23 cellular contexts compared by ENCODE assay signal in genomic region chr9:34512131-34513078, GRCh38. TPM values are rescaled to one million over a fixed set of nuclear protein-coding genes. Genes with fewer than 3 reads are reported as not detected.
DNase-seq lines count a peak whose midpoint lies in the region; ATAC-seq, FAIRE-seq and TF ChIP-seq lines count a peak whose summit lies in the region.
"Had no signal": no experiment of that assay in that cellular context is flagged by ENCODE, and none has a peak within 500 bp of the region (broad histone marks: within the 10 kb centered on the region; RNA-seq: fewer than 3 reads in every experiment).

No MANE protein-coding gene starts in this region.

- H3K27ac ChIP-seq in right lobe of liver: peak overlapping the region in 1 of 3 donors; percentile 56
- no peak overlapping the region for H3K27ac ChIP-seq in upper lobe of right lung
- H3K27ac ChIP-seq: A549, left ventricle myocardium inferior, vagina had no signal

- H3K9me3 ChIP-seq in right lobe of liver (no peaks in the 10 kb centered on the region), upper lobe of right lung (no peaks in the 10 kb centered on the region)
- H3K9me3 ChIP-seq: A549, left ventricle myocardium inferior, stomach, vagina had no signal

- H3K36me3 ChIP-seq in bronchial epithelial cell (ENCODE audit: control insufficient read depth, insufficient read depth, low read length): no peaks in the 10 kb centered on the region
- no peaks in the 10 kb centered on the region for H3K36me3 ChIP-seq in right lobe of liver
- no peaks in the 10 kb centered on the region for H3K36me3 ChIP-seq in upper lobe of right lung
- H3K36me3 ChIP-seq: left ventricle myocardium inferior, stomach, vagina had no signal

- H3K4me3 Mint-ChIP-seq in activated naive CD4-positive, alpha-beta T cell treated with anti-CD3 and anti-CD28 coated beads for 36 hours: no peak overlapping the region
- H3K4me3 Mint-ChIP-seq: activated naive CD8-positive, alpha-beta T cell treated with anti-CD3 and anti-CD28 coated beads, Interleukin-2, amount 10 ng/mL, durations not matched to agents 7 days and 5 days; naive B cell had no signal

- H3K9me3 Mint-ChIP-seq in activated naive CD4-positive, alpha-beta T cell treated with anti-CD3 and anti-CD28 coated beads for 36 hours: no peaks in the 10 kb centered on the region
- H3K9me3 Mint-ChIP-seq in activated naive CD4-positive, alpha-beta T cell treated with anti-CD3 and anti-CD28 coated beads, Interleukin-2, amount 50 U/mL, for 72 hours: no peaks in the 10 kb centered on the region
- H3K9me3 Mint-ChIP-seq: activated naive CD8-positive, alpha-beta T cell treated with anti-CD3 and anti-CD28 coated beads, Interleukin-2, amount 10 ng/mL, durations not matched to agents 7 days and 5 days; naive B cell had no signal

- no peaks in the 10 kb centered on the region for H3K27me3 Mint-ChIP-seq in activated naive CD4-positive, alpha-beta T cell treated with anti-CD3 and anti-CD28 coated beads for 36 hours (ENCODE audit: low read depth)

- no peak for DNase-seq in activated naive CD4-positive, alpha-beta T cell treated with anti-CD3 and anti-CD28 coated beads for 36 hours
- no peak for DNase-seq in activated naive CD4-positive, alpha-beta T cell treated with anti-CD3 and anti-CD28 coated beads, Interleukin-2, amount 50 U/mL, for 72 hours (ENCODE audit: low spot score in 2 of 2)
- no peak for DNase-seq in bronchial epithelial cell (ENCODE audit: low read depth)
- peak in 1 of 3 donors; percentile 55 for DNase-seq in right lobe of liver
- no peak for DNase-seq in upper lobe of right lung
- no peak for DNase-seq in SIG-M5 (lab: John Stamatoyannopoulos, UW)
- DNase-seq in T1000 (lab: John Stamatoyannopoulos, UW): no peak
- DNase-seq: activated CD4-positive, alpha-beta T cell treated with anti-CD3 and anti-CD28 coated beads for 48 hours; activated naive CD8-positive, alpha-beta T cell treated with anti-CD3 and anti-CD28 coated beads, Interleukin-2, amount 10 ng/mL, durations not matched to agents 7 days and 5 days; activated T-cell treated with anti-CD3 and anti-CD28 coated beads, Interleukin-2, amount 50 U/mL, for 1 hour; effector CD8-positive, alpha-beta T cell; EL; left ventricle myocardium inferior; naive B cell; NCI-H2227 treated with DMSO at 0.1 percent for 48 hours; NK-92 treated with Interleukin-12 subunit alpha and Interleukin-12 subunit beta, amount 100 ng/mL, for 24 hours; stomach had no signal

- no peak overlapping the region for H3K4me3 ChIP-seq in bronchial epithelial cell (ENCODE audit: low read depth, low read length)
- H3K4me3 ChIP-seq in right lobe of liver: no peak overlapping the region
- no peak overlapping the region for H3K4me3 ChIP-seq in upper lobe of right lung
- H3K4me3 ChIP-seq: A549, left ventricle myocardium inferior, stomach, vagina had no signal

- H3K4me1 ChIP-seq in right lobe of liver (peaks cover 0 to 14% (median 4%) of the 10 kb centered on the region in 4 donors), upper lobe of right lung (no peaks in the 10 kb centered on the region)
- H3K4me1 ChIP-seq: A549, left ventricle myocardium inferior, vagina had no signal

- ATAC-seq in activated naive CD4-positive, alpha-beta T cell treated with anti-CD3 and anti-CD28 coated beads, Interleukin-2, amount 50 U/mL, for 72 hours: no peak
- ATAC-seq in right lobe of liver (peak; percentile 85 to 91 (median 88)), upper lobe of right lung (peak; percentile 40), GM19035 (IDR thresholded peaks at IDR 0.05; ENCODE audit: unreplicated experiment) (no peak)

- peak; percentile 90 for FAIRE-seq in bronchial epithelial cell (lab: Jason Lieb, UNC)
- FAIRE-seq: A549, H54 had no signal

- no peaks in the 10 kb centered on the region for H3K36me3 Mint-ChIP-seq in activated naive CD4-positive, alpha-beta T cell treated with anti-CD3 and anti-CD28 coated beads for 36 hours (ENCODE audit: low read depth)
- no peaks in the 10 kb centered on the region for H3K36me3 Mint-ChIP-seq in activated naive CD4-positive, alpha-beta T cell treated with anti-CD3 and anti-CD28 coated beads, Interleukin-2, amount 50 U/mL, for 72 hours
- H3K36me3 Mint-ChIP-seq: activated naive CD8-positive, alpha-beta T cell treated with anti-CD3 and anti-CD28 coated beads, Interleukin-2, amount 10 ng/mL, durations not matched to agents 7 days and 5 days; naive B cell had no signal

- no peak for TF ChIP-seq POLR2A in right lobe of liver (IDR thresholded peaks at IDR 0.05)

- peaks cover 6% of the 10 kb centered on the region for H3K27me3 ChIP-seq in bronchial epithelial cell (ENCODE audit: control insufficient read depth, insufficient read depth, low read length)
- H3K27me3 ChIP-seq in right lobe of liver: no peaks in the 10 kb centered on the region
- H3K27me3 ChIP-seq in upper lobe of right lung: no peaks in the 10 kb centered on the region
- H3K27me3 ChIP-seq: stomach, vagina had no signal

- WGBS in right lobe of liver (ENCODE audit: insufficient coverage, low coverage, low lambda C conversion rate, missing lambda C conversion rate): 55% methylated on average over 7 of the region's 9 CpGs

- TF ChIP-seq CTCF in bronchial epithelial cell (IDR thresholded peaks at IDR 0.05; ENCODE audit: insufficient read depth, low read length, severe bottlenecking): no peak
- no peak for TF ChIP-seq CTCF in right lobe of liver (IDR thresholded peaks at IDR 0.05)
- no peak for TF ChIP-seq CTCF in upper lobe of right lung (IDR thresholded peaks at IDR 0.05)

- intact Hi-C loops in activated naive CD4-positive, alpha-beta T cell treated with anti-CD3 and anti-CD28 coated beads for 36 hours (cut with micrococcal nuclease): no loop called here
- intact Hi-C loops in right lobe of liver (cut with DNase I): no loop called here
- intact Hi-C loops in upper lobe of right lung (cut with DNase I): no loop called here

- H3K4me1 Mint-ChIP-seq in activated naive CD4-positive, alpha-beta T cell treated with anti-CD3 and anti-CD28 coated beads for 36 hours (ENCODE audit: low read depth): no peaks in the 10 kb centered on the region
- H3K4me1 Mint-ChIP-seq: activated naive CD8-positive, alpha-beta T cell treated with anti-CD3 and anti-CD28 coated beads, Interleukin-2, amount 10 ng/mL, durations not matched to agents 7 days and 5 days; naive B cell had no signal

- CTCF ChIA-PET in activated naive CD4-positive, alpha-beta T cell treated with anti-CD3 and anti-CD28 coated beads for 36 hours (lab: Charles Lee): interaction anchor here (0.6 to 2.5 kb wide), 6 partner anchors 9 to 109 kb away, joined by 3 to 7 read pairs (median 4); no protein-coding TSS in a partner anchor

- H3K27ac Mint-ChIP-seq in activated naive CD4-positive, alpha-beta T cell treated with anti-CD3 and anti-CD28 coated beads for 36 hours: peak overlapping the region; percentile 60
- no peak overlapping the region for H3K27ac Mint-ChIP-seq in activated naive CD4-positive, alpha-beta T cell treated with anti-CD3 and anti-CD28 coated beads, Interleukin-2, amount 50 U/mL, for 72 hours
- H3K27ac Mint-ChIP-seq: activated naive CD8-positive, alpha-beta T cell treated with anti-CD3 and anti-CD28 coated beads, Interleukin-2, amount 10 ng/mL, durations not matched to agents 7 days and 5 days had no signal

RNA-seq across cellular contexts. Expression of gene ENHO, which starts 10.4 kb away (rescaled TPM):
- total RNA-seq in activated naive CD4-positive, alpha-beta T cell treated with anti-CD3 and anti-CD28 coated beads for 36 hours: under 1 TPM; 0.19 to 0.27 TPM
- under 1 TPM in 1 of 2 donors, not detected in 1; 0.31 TPM for total RNA-seq in activated naive CD4-positive, alpha-beta T cell treated with anti-CD3 and anti-CD28 coated beads, Interleukin-2, amount 50 U/mL, for 72 hours
- total RNA-seq in bronchial epithelial cell (0.13 TPM in 1 of 2 replicates, not detected in the other), right lobe of liver (1 to 10 TPM; 1.5 to 2.7 (median 2.1) TPM), upper lobe of right lung (0.61 TPM)
- total RNA-seq: activated naive CD8-positive, alpha-beta T cell treated with anti-CD3 and anti-CD28 coated beads, Interleukin-2, amount 10 ng/mL, durations not matched to agents 7 days and 5 days; fibroblast of lung; left ventricle myocardium inferior; vagina had no signal

RNA-seq across cellular contexts. Expression of gene DNAI1, which starts 53.8 kb away (rescaled TPM):
- total RNA-seq in activated naive CD4-positive, alpha-beta T cell treated with anti-CD3 and anti-CD28 coated beads for 36 hours: under 1 TPM in 1 of 2 experiments, not detected in 1; 0.26 TPM
- total RNA-seq in activated naive CD4-positive, alpha-beta T cell treated with anti-CD3 and anti-CD28 coated beads, Interleukin-2, amount 50 U/mL, for 72 hours: under 1 TPM in 1 of 2 donors, not detected in 1; 0.61 TPM
- total RNA-seq in bronchial epithelial cell (not detected in 2 replicates), right lobe of liver (not detected), upper lobe of right lung (not detected)
- total RNA-seq: activated naive CD8-positive, alpha-beta T cell treated with anti-CD3 and anti-CD28 coated beads, Interleukin-2, amount 10 ng/mL, durations not matched to agents 7 days and 5 days; fibroblast of lung; left ventricle myocardium inferior; pulmonary artery endothelial cell; vagina had no signal

RNA-seq across cellular contexts. Expression of gene FAM219A, which starts 54.0 kb away (rescaled TPM):
- total RNA-seq in activated naive CD4-positive, alpha-beta T cell treated with anti-CD3 and anti-CD28 coated beads for 36 hours: 10 to 100 TPM; 11.1 to 11.6 TPM
- 10 to 100 TPM in 1 of 2 donors, 1 to 10 TPM in 1; 9.8 to 15.0 TPM for total RNA-seq in activated naive CD4-positive, alpha-beta T cell treated with anti-CD3 and anti-CD28 coated beads, Interleukin-2, amount 50 U/mL, for 72 hours
- total RNA-seq in bronchial epithelial cell: 3.9 and 5.4 TPM in 2 replicates
- 10 to 100 TPM in 1 of 6 experiments, 1 to 10 TPM in 5; 4.1 to 10.7 (median 5.3) TPM for total RNA-seq in right lobe of liver
- 28.8 TPM for total RNA-seq in upper lobe of right lung

Comparison
In these comparisons a context has a peak if more than half of its experiments do, and no peak if none do; other contexts are left out.
1. ATAC-seq: peak in right lobe of liver (4 of 4) and upper lobe of right lung (single experiment); none in activated naive CD4-positive, alpha-beta T cell treated with anti-CD3 and anti-CD28 coated beads, Interleukin-2, amount 50 U/mL, for 72 hours (0 of 2) and GM19035 (single experiment).